In the genomic region with DNA sequence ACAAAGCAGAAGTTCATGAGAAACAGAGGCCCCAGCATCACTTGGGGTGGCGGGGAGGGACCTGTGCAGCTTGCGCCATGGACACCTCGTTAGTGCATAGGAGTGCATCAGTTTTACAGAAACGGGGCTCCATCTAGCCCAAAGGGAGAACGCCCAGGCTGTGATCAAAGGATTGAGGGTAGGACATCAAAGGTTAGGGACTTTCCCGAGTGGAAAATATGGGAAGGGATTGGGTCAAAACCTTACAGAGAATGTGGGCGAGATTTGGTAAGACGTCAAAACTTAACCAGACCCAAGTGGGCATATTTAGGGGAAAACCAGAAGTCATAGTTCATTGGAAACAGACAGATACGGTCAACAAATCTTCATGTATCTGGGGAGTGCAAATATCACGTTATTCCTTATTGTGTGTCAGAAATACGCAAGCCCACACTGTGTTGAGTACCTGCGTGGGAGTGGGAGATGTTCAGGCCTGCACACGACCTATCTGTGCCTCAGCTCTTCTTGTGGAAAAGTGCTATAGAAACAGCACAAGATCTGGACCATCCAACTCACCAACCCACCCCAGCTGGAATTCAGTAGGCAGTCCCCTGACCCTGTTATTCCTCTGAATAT, we compare ENCODE assay signal across 1 cellular context.
TF ChIP-seq lines count a peak whose summit lies in the region.

No MANE protein-coding gene starts in this region.

TF ChIP-seq in GM12878, 131 proteins besides CTCF, POLR2A, EP300 and RAD21 (continues in another document):
- TF ChIP-seq RBBP5 (conservative IDR thresholded peaks at IDR 0.05) = no peak
- no peak for TF ChIP-seq HCFC1 (IDR thresholded peaks at IDR 0.05; ENCODE audit: low read length)
- TF ChIP-seq ZNF274 (IDR thresholded peaks at IDR 0.05; ENCODE audit: insufficient read depth, insufficient read length) = no peak
- TF ChIP-seq POU2F2 (IDR thresholded peaks at IDR 0.05; ENCODE audit: borderline replicate concordance, low read depth, low read length) = peak; percentile 60; the same call in 1 of the 3 replicates
- no peak for TF ChIP-seq KDM1A (IDR thresholded peaks at IDR 0.05; ENCODE audit: borderline replicate concordance)
- no peak for TF ChIP-seq SRF (IDR thresholded peaks at IDR 0.05; ENCODE audit: low read depth in 2 of 2, low read length in 2 of 2)
- TF ChIP-seq, protein P1, sequence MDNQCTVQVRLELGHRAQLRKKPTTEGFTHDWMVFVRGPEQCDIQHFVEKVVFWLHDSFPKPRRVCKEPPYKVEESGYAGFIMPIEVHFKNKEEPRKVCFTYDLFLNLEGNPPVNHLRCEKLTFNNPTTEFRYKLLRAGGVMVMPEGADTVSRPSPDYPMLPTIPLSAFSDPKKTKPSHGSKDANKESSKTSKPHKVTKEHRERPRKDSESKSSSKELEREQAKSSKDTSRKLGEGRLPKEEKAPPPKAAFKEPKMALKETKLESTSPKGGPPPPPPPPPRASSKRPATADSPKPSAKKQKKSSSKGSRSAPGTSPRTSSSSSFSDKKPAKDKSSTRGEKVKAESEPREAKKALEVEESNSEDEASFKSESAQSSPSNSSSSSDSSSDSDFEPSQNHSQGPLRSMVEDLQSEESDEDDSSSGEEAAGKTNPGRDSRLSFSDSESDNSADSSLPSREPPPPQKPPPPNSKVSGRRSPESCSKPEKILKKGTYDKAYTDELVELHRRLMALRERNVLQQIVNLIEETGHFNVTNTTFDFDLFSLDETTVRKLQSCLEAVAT (IDR thresholded peaks at IDR 0.05) = no peak
- TF ChIP-seq TBL1XR1 (IDR thresholded peaks at IDR 0.05; ENCODE audit: low read depth, low read length) = no peak
- no peak for TF ChIP-seq ZZZ3 (IDR thresholded peaks at IDR 0.05; ENCODE audit: control insufficient read depth, insufficient read length, low read depth)
- no peak for TF ChIP-seq MXI1 (IDR thresholded peaks at IDR 0.05; ENCODE audit: low read depth, low read length)
- TF ChIP-seq BHLHE40 (IDR thresholded peaks at IDR 0.05; ENCODE audit: borderline replicate concordance in 1 of 2, low read depth in 2 of 2, low read length in 1 of 2) = peak in 1 of 2 experiments; percentile 73; a peak in 1 of 4 replicates
- no peak for TF ChIP-seq TARDBP (IDR thresholded peaks at IDR 0.05; ENCODE audit: borderline replicate concordance)
- TF ChIP-seq, protein P2, sequence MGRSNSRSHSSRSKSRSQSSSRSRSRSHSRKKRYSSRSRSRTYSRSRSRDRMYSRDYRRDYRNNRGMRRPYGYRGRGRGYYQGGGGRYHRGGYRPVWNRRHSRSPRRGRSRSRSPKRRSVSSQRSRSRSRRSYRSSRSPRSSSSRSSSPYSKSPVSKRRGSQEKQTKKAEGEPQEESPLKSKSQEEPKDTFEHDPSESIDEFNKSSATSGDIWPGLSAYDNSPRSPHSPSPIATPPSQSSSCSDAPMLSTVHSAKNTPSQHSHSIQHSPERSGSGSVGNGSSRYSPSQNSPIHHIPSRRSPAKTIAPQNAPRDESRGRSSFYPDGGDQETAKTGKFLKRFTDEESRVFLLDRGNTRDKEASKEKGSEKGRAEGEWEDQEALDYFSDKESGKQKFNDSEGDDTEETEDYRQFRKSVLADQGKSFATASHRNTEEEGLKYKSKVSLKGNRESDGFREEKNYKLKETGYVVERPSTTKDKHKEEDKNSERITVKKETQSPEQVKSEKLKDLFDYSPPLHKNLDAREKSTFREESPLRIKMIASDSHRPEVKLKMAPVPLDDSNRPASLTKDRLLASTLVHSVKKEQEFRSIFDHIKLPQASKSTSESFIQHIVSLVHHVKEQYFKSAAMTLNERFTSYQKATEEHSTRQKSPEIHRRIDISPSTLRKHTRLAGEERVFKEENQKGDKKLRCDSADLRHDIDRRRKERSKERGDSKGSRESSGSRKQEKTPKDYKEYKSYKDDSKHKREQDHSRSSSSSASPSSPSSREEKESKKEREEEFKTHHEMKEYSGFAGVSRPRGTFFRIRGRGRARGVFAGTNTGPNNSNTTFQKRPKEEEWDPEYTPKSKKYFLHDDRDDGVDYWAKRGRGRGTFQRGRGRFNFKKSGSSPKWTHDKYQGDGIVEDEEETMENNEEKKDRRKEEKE (IDR thresholded peaks at IDR 0.05) = no peak
- peak; percentile 54; the same call in 1 of the 2 replicates for TF ChIP-seq NBN (IDR thresholded peaks at IDR 0.05)
- no peak for TF ChIP-seq GABPA (IDR thresholded peaks at IDR 0.05; ENCODE audit: low read depth)
- no peak for TF ChIP-seq ZNF622 (IDR thresholded peaks at IDR 0.05)
- TF ChIP-seq KAT2A (conservative IDR thresholded peaks at IDR 0.05; ENCODE audit: control insufficient read depth, low read depth, low read length) = no peak
- TF ChIP-seq, protein P3, sequence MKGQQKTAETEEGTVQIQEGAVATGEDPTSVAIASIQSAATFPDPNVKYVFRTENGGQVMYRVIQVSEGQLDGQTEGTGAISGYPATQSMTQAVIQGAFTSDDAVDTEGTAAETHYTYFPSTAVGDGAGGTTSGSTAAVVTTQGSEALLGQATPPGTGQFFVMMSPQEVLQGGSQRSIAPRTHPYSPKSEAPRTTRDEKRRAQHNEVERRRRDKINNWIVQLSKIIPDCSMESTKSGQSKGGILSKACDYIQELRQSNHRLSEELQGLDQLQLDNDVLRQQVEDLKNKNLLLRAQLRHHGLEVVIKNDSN (IDR thresholded peaks at IDR 0.05; ENCODE audit: borderline replicate concordance, extremely low read length, insufficient read depth, low read depth, low read length) = no peak
- TF ChIP-seq, protein P4, sequence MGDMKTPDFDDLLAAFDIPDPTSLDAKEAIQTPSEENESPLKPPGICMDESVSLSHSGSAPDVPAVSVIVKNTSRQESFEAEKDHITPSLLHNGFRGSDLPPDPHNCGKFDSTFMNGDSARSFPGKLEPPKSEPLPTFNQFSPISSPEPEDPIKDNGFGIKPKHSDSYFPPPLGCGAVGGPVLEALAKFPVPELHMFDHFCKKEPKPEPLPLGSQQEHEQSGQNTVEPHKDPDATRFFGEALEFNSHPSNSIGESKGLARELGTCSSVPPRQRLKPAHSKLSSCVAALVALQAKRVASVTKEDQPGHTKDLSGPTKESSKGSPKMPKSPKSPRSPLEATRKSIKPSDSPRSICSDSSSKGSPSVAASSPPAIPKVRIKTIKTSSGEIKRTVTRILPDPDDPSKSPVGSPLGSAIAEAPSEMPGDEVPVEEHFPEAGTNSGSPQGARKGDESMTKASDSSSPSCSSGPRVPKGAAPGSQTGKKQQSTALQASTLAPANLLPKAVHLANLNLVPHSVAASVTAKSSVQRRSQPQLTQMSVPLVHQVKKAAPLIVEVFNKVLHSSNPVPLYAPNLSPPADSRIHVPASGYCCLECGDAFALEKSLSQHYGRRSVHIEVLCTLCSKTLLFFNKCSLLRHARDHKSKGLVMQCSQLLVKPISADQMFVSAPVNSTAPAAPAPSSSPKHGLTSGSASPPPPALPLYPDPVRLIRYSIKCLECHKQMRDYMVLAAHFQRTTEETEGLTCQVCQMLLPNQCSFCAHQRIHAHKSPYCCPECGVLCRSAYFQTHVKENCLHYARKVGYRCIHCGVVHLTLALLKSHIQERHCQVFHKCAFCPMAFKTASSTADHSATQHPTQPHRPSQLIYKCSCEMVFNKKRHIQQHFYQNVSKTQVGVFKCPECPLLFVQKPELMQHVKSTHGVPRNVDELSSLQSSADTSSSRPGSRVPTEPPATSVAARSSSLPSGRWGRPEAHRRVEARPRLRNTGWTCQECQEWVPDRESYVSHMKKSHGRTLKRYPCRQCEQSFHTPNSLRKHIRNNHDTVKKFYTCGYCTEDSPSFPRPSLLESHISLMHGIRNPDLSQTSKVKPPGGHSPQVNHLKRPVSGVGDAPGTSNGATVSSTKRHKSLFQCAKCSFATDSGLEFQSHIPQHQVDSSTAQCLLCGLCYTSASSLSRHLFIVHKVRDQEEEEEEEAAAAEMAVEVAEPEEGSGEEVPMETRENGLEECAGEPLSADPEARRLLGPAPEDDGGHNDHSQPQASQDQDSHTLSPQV (IDR thresholded peaks at IDR 0.05) = peak; percentile 56; the same call in 1 of the 2 replicates
- TF ChIP-seq RCOR1 (conservative IDR thresholded peaks at IDR 0.05; ENCODE audit: low read depth, low read length) = no peak
- TF ChIP-seq, protein P5, sequence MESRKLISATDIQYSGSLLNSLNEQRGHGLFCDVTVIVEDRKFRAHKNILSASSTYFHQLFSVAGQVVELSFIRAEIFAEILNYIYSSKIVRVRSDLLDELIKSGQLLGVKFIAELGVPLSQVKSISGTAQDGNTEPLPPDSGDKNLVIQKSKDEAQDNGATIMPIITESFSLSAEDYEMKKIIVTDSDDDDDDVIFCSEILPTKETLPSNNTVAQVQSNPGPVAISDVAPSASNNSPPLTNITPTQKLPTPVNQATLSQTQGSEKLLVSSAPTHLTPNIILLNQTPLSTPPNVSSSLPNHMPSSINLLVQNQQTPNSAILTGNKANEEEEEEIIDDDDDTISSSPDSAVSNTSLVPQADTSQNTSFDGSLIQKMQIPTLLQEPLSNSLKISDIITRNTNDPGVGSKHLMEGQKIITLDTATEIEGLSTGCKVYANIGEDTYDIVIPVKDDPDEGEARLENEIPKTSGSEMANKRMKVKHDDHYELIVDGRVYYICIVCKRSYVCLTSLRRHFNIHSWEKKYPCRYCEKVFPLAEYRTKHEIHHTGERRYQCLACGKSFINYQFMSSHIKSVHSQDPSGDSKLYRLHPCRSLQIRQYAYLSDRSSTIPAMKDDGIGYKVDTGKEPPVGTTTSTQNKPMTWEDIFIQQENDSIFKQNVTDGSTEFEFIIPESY (IDR thresholded peaks at IDR 0.05) = no peak
- peak; percentile 83; the same call in 1 of the 2 replicates for TF ChIP-seq PAX5 (IDR thresholded peaks at IDR 0.05; ENCODE audit: borderline replicate concordance, low read depth, low read length)
- TF ChIP-seq, protein P6, sequence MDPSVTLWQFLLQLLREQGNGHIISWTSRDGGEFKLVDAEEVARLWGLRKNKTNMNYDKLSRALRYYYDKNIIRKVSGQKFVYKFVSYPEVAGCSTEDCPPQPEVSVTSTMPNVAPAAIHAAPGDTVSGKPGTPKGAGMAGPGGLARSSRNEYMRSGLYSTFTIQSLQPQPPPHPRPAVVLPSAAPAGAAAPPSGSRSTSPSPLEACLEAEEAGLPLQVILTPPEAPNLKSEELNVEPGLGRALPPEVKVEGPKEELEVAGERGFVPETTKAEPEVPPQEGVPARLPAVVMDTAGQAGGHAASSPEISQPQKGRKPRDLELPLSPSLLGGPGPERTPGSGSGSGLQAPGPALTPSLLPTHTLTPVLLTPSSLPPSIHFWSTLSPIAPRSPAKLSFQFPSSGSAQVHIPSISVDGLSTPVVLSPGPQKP (IDR thresholded peaks at IDR 0.05; ENCODE audit: low read depth, low read length) = no peak
- TF ChIP-seq, protein P7, sequence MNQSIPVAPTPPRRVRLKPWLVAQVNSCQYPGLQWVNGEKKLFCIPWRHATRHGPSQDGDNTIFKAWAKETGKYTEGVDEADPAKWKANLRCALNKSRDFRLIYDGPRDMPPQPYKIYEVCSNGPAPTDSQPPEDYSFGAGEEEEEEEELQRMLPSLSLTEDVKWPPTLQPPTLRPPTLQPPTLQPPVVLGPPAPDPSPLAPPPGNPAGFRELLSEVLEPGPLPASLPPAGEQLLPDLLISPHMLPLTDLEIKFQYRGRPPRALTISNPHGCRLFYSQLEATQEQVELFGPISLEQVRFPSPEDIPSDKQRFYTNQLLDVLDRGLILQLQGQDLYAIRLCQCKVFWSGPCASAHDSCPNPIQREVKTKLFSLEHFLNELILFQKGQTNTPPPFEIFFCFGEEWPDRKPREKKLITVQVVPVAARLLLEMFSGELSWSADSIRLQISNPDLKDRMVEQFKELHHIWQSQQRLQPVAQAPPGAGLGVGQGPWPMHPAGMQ (IDR thresholded peaks at IDR 0.05; ENCODE audit: borderline replicate concordance) = no peak
- no peak for TF ChIP-seq RB1 (IDR thresholded peaks at IDR 0.05; ENCODE audit: borderline replicate concordance)
- peak; percentile 93 for TF ChIP-seq MTA2 (IDR thresholded peaks at IDR 0.05; ENCODE audit: low read depth)
- no peak for TF ChIP-seq PML (IDR thresholded peaks at IDR 0.05; ENCODE audit: low read length)
- no peak for TF ChIP-seq NR2C1 (IDR thresholded peaks at IDR 0.05)
- peak; percentile 50; the same call in 1 of the 2 replicates for TF ChIP-seq ATF7 (IDR thresholded peaks at IDR 0.05; ENCODE audit: low read depth)
- no peak for TF ChIP-seq TAF1 (IDR thresholded peaks at IDR 0.05; ENCODE audit: borderline replicate concordance, low read depth, low read length)
- TF ChIP-seq STAT1 (conservative IDR thresholded peaks at IDR 0.05) = no peak
- TF ChIP-seq CREM (IDR thresholded peaks at IDR 0.05; ENCODE audit: low read depth) = peak; percentile 62; the same call in 1 of the 2 replicates
- peak; percentile 73; the same call in 1 of the 2 replicates for TF ChIP-seq NFIC (IDR thresholded peaks at IDR 0.05; ENCODE audit: low read depth, low read length)
- peak; percentile 83 for TF ChIP-seq RUNX3 (IDR thresholded peaks at IDR 0.05; ENCODE audit: low read length)
- TF ChIP-seq RELA (IDR thresholded peaks at IDR 0.05; ENCODE audit: borderline replicate concordance, partially characterized antibody) = peak; percentile 97
- TF ChIP-seq BACH1 (IDR thresholded peaks at IDR 0.05; ENCODE audit: borderline replicate concordance) = no peak
- TF ChIP-seq, protein P8, sequence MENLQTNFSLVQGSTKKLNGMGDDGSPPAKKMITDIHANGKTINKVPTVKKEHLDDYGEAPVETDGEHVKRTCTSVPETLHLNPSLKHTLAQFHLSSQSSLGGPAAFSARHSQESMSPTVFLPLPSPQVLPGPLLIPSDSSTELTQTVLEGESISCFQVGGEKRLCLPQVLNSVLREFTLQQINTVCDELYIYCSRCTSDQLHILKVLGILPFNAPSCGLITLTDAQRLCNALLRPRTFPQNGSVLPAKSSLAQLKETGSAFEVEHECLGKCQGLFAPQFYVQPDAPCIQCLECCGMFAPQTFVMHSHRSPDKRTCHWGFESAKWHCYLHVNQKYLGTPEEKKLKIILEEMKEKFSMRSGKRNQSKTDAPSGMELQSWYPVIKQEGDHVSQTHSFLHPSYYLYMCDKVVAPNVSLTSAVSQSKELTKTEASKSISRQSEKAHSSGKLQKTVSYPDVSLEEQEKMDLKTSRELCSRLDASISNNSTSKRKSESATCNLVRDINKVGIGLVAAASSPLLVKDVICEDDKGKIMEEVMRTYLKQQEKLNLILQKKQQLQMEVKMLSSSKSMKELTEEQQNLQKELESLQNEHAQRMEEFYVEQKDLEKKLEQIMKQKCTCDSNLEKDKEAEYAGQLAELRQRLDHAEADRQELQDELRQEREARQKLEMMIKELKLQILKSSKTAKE (IDR thresholded peaks at IDR 0.05; ENCODE audit: low read depth, poor library complexity, severe bottlenecking) = peak; percentile 41
- TF ChIP-seq, protein P9, sequence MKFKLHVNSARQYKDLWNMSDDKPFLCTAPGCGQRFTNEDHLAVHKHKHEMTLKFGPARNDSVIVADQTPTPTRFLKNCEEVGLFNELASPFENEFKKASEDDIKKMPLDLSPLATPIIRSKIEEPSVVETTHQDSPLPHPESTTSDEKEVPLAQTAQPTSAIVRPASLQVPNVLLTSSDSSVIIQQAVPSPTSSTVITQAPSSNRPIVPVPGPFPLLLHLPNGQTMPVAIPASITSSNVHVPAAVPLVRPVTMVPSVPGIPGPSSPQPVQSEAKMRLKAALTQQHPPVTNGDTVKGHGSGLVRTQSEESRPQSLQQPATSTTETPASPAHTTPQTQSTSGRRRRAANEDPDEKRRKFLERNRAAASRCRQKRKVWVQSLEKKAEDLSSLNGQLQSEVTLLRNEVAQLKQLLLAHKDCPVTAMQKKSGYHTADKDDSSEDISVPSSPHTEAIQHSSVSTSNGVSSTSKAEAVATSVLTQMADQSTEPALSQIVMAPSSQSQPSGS (IDR thresholded peaks at IDR 0.05; ENCODE audit: low read length) = peak; percentile 56; the same call in 1 of the 2 replicates
- TF ChIP-seq IRF4 (IDR thresholded peaks at IDR 0.05; ENCODE audit: low read depth, low read length) = 0 out of 2 replicates have a peak, but pooled peaks have one; percentile 32
- no peak for TF ChIP-seq ZBED1 (IDR thresholded peaks at IDR 0.05; ENCODE audit: borderline replicate concordance)
- TF ChIP-seq HDAC6 (IDR thresholded peaks at IDR 0.05; ENCODE audit: unreplicated experiment) = no peak
- no peak for TF ChIP-seq SMC3 (IDR thresholded peaks at IDR 0.05; ENCODE audit: borderline replicate concordance, low read length)
- TF ChIP-seq EED (IDR thresholded peaks at IDR 0.05; ENCODE audit: low read depth) = peak; percentile 91
- no peak for TF ChIP-seq SIN3A (IDR thresholded peaks at IDR 0.05; ENCODE audit: low read depth, low read length)
- TF ChIP-seq ZSCAN29 (IDR thresholded peaks at IDR 0.05) = no peak
